In the genomic region with DNA sequence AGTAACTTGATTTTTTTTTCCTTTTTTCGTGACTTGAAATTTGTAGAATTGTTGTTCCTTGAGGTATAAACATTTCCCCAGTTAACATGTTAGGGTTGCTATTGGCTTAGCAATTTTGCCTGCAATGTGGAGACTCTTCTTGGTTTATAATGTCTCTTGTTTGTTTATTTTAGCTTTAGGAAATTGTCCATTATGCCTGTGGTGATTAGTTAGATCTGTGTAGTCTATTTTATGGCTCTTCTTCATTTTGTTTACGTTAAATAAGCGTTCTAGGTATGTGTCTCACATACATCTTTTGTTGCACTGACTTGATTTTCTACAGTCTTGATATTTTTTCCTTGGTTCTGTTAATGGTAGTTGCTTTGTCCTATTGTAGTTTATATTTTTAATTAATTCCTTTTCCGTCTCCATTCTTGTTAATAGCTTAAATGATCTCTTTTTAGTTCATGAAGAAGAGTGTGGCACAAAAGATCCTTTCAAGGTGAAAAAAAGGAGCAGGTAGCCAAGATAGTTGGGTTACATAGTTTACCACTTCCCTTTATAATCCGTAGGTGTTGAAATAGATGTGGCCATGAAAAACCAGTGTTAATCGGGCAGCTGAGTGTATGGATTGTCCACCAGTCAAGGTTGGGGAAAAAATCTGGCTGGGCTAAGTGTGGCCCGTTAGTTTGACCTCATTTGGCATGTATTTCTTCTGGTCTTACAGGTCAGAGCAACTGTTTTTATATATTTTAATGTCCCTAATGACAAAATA, we compare ENCODE assay signal across 8 cellular contexts. TPM values are rescaled to one million over a fixed set of nuclear protein-coding genes. Genes with fewer than 3 reads are reported as not detected.
DNase-seq lines count a peak whose midpoint lies in the region; TF ChIP-seq lines count a peak whose summit lies in the region.

No MANE protein-coding gene starts in this region.

- DNase-seq in HT-29 (ENCODE audit: low spot score), result peak; percentile 36
- no peak for DNase-seq in C1 segment of cervical spinal cord (lab: John Stamatoyannopoulos, UW)
- no peak for DNase-seq in KBM-7
- no peak for DNase-seq in SW480 (ENCODE audit: low spot score)
- no peak for DNase-seq in HuH-7 (ENCODE audit: low spot score)

- no peaks in the 10 kb centered on the region for H3K9me3 ChIP-seq in mucosa of rectum (ENCODE audit: control insufficient read depth in 2 of 2, low read length in 2 of 2)

- peak overlapping the region; percentile 48 to 63 for H3K9ac ChIP-seq in mucosa of rectum (ENCODE audit: low read depth in 1 of 2, low read length in 2 of 2)

- peak overlapping the region; percentile 46 to 64 for H3K4me3 ChIP-seq in mucosa of rectum (ENCODE audit: low read length in 2 of 2)

- H3K27ac ChIP-seq in C4-2B (peak overlapping the region; percentile 36; the same call in 1 of the 2 replicates), angular gyrus (ENCODE audit: low read depth, low read length) (peak overlapping the region; percentile 32), mucosa of rectum (ENCODE audit: low read depth in 2 of 2, low read length in 2 of 2) (peak overlapping the region; percentile 90 to 92)

- peaks cover 0 to 4% of the 10 kb centered on the region in 2 donors for H3K36me3 ChIP-seq in mucosa of rectum (ENCODE audit: control insufficient read depth in 2 of 2, insufficient read depth in 2 of 2, low read length in 2 of 2)

- H3K4me1 ChIP-seq in mucosa of rectum (ENCODE audit: control insufficient read depth in 2 of 2, insufficient read depth in 2 of 2, low read length in 2 of 2), result peaks cover 28 to 29% of the 10 kb centered on the region in 2 donors

- no peaks in the 10 kb centered on the region for H3K27me3 ChIP-seq in mucosa of rectum (ENCODE audit: control insufficient read depth in 2 of 2, insufficient read depth in 2 of 2, low read length in 2 of 2)

- in situ Hi-C loops in KBM-7 (cut with MboI; ENCODE audit: low pct_unique_long_range_greater_than_20kb, low sequenced_read_pairs), result no loop called here

- no peak for TF ChIP-seq CTCF in C4-2B (conservative IDR thresholded peaks at IDR 0.05)

RNA-seq across cellular contexts. Expression of a gene that starts 12.1 kb away (rescaled TPM):
- total RNA-seq in HT-29 (2014; rRNA removed; shearing (Covaris generic)), result 100 and 111 TPM in 2 replicates

RNA-seq across cellular contexts. Expression of a gene that starts 48.1 kb away (rescaled TPM):
- 1.2 and 2.5 TPM in 2 replicates for total RNA-seq in HT-29 (2014; rRNA removed; shearing (Covaris generic))

Comparison
In these comparisons a context has a peak if more than half of its experiments do, and no peak if none do; other contexts are left out.
1. H3K27ac ChIP-seq: peak in every context shown above with its lines; median percentile 91 in mucosa of rectum; 36 in C4-2B; 32 in angular gyrus.